ENCODE assay signal across 22 cellular contexts in genomic region chr10:129921801-129922597, GRCh38. TPM values are rescaled to one million over a fixed set of nuclear protein-coding genes. Genes with fewer than 3 reads are reported as not detected.
"Had no signal": no experiment of that assay in that cellular context is flagged by ENCODE, and none has a peak within 500 bp of the region (broad histone marks: within the 10 kb centered on the region; RNA-seq: fewer than 3 reads in every experiment).

No MANE protein-coding gene starts in this region.

- DNase-seq: central memory CD4-positive, alpha-beta T cell; effector CD4-positive, alpha-beta T cell; kidney; left ventricle myocardium superior; midbrain; naive thymus-derived CD4-positive, alpha-beta T cell; stimulated activated CD4-positive, alpha-beta T cell treated with anti-CD3 and anti-CD28 coated beads, Interleukin-15, amount 100 ng/mL, for 24 hours; stimulated activated CD4-positive, alpha-beta T cell treated with anti-CD3 and anti-CD28 coated beads, Interleukin-4, amount 100 ng/mL, for 1 hour; stimulated activated CD8-positive, alpha-beta memory T cell treated with anti-CD3 and anti-CD28 coated beads, Interleukin-4, amount 100 ng/mL, for 48 hours; stimulated activated naive CD4-positive, alpha-beta T cell; stimulated activated naive CD8-positive, alpha-beta T cell treated with anti-CD3 and anti-CD28 coated beads, Interleukin-15, amount 100 ng/mL, for 72 hours; transverse colon; upper lobe of right lung; uterus had no signal

- H3K9me3 ChIP-seq: prostate gland, right atrium auricular region, suprapubic skin, transverse colon, upper lobe of right lung, uterus had no signal

- H3K36me3 ChIP-seq: prostate gland, right atrium auricular region, suprapubic skin, transverse colon, upper lobe of right lung, uterus had no signal

- H3K27me3 ChIP-seq: hepatocyte, right atrium auricular region, suprapubic skin, transverse colon, upper lobe of right lung, uterus had no signal

- H3K4me3 ChIP-seq: dorsolateral prefrontal cortex, hepatocyte, lung, prostate gland, right atrium auricular region, skin epidermis, suprapubic skin, transverse colon, upper lobe of right lung, uterus had no signal

- H3K27ac ChIP-seq: dorsolateral prefrontal cortex, hepatocyte, parathyroid adenoma, prostate gland, right atrium auricular region, skin epidermis, suprapubic skin, transverse colon, upper lobe of right lung, uterus had no signal

- H3K4me1 ChIP-seq: parathyroid adenoma, prostate gland, right atrium auricular region, suprapubic skin, transverse colon, upper lobe of right lung, uterus had no signal

RNA-seq across cellular contexts. Expression of gene EBF3, which starts 42.1 kb away (rescaled TPM):
- total RNA-seq: naive thymus-derived CD4-positive, alpha-beta T cell had no signal
